Comparison of ENCODE assay signal across 16 cellular contexts in genomic region chr13:34347784-34348573, GRCh38.
A peak's percentile ranks its signal among the peaks of the same experiment; 100 is the strongest.
DNase-seq lines count a peak whose midpoint lies in the region; ATAC-seq, FAIRE-seq and TF ChIP-seq lines count a peak whose summit lies in the region.
"Had no signal": no experiment of that assay in that cellular context is flagged by ENCODE, and none has a peak within 500 bp of the region (broad histone marks: within the 10 kb centered on the region; RNA-seq: fewer than 3 reads in every experiment).

No MANE protein-coding gene starts in this region.

- no peaks in the 10 kb centered on the region for H3K27me3 ChIP-seq in mucosa of rectum (ENCODE audit: control insufficient read depth in 2 of 2, insufficient read depth in 2 of 2, low read length in 2 of 2)
- no peaks in the 10 kb centered on the region for H3K27me3 ChIP-seq in CD8-positive, alpha-beta T cell (ENCODE audit: insufficient read depth, low read length)
- H3K27me3 ChIP-seq: BE2C had no signal

- intact Hi-C loops in CD8-positive, alpha-beta T cell (cut with DNase I, micrococcal nuclease), result no loop called here

- CTCF ChIA-PET in CD8-positive, alpha-beta T cell (lab: Charles Lee), result no interaction called here

- DNase-seq in DMS53 (lab: John Stamatoyannopoulos, UW) (peak; percentile 97), NCI-H748 (lab: John Stamatoyannopoulos, UW; ENCODE audit: unreplicated experiment) (peak; percentile 97), epithelial cell of proximal tubule (ENCODE audit: low read depth) (peak; percentile 56), hepatic stellate cell (ENCODE audit: low spot score) (no peak), HTR-8/SVneo (ENCODE audit: insufficient read length, low spot score) (no peak)
- no peak for DNase-seq in CD8-positive, alpha-beta T cell
- DNase-seq: BE2C; foreskin melanocyte; occipital lobe; stimulated activated CD4-positive, alpha-beta T cell treated with anti-CD3 and anti-CD28 coated beads, Interleukin-1b, Interleukin-23, amount 100 ng/mL, for 48 hours; T1000 had no signal

- H3K27ac ChIP-seq in mucosa of rectum (ENCODE audit: low read depth in 2 of 2, low read length in 2 of 2), result peak overlapping the region; percentile 14 to 17
- no peak overlapping the region for H3K27ac ChIP-seq in CD8-positive, alpha-beta T cell (ENCODE audit: low read depth, low read length)
- H3K27ac ChIP-seq: HL-60 had no signal

- H3K36me3 ChIP-seq in mucosa of rectum (ENCODE audit: control insufficient read depth in 2 of 2, insufficient read depth in 2 of 2, low read length in 2 of 2), result no peaks in the 10 kb centered on the region
- no peaks in the 10 kb centered on the region for H3K36me3 ChIP-seq in CD8-positive, alpha-beta T cell (ENCODE audit: insufficient read depth, low read length)
- H3K36me3 ChIP-seq: BE2C had no signal

- POLR2A ChIA-PET in CD8-positive, alpha-beta T cell (lab: Charles Lee), result interaction anchor here (0.6 kb wide), 1 partner anchor 310 kb away, joined by 3 read pairs; no protein-coding TSS in a partner anchor

- H3K4me3 ChIP-seq in epithelial cell of proximal tubule (ENCODE audit: low read depth, low read length), result no peak overlapping the region
- peak overlapping the region in 1 of 2 donors; percentile 53 for H3K4me3 ChIP-seq in mucosa of rectum (ENCODE audit: low read length in 2 of 2)
- H3K4me3 ChIP-seq in CD8-positive, alpha-beta T cell (ENCODE audit: low read depth, low read length), result no peak overlapping the region

- H3K4me1 Mint-ChIP-seq in CD8-positive, alpha-beta T cell (ENCODE audit: low read depth), result no peaks in the 10 kb centered on the region
- H3K4me1 Mint-ChIP-seq: stimulated activated effector memory CD8-positive, alpha-beta T cell treated with anti-CD3 and anti-CD28 coated beads, Interleukin-12 subunit alpha, Interleukin-12 subunit beta, amount 100 ng/mL, for 72 hours had no signal

- H3K27me3 Mint-ChIP-seq in CD8-positive, alpha-beta T cell (ENCODE audit: low read depth), result no peaks in the 10 kb centered on the region
- H3K27me3 Mint-ChIP-seq: activated naive CD8-positive, alpha-beta T cell had no signal

- no peak overlapping the region for H3K27ac Mint-ChIP-seq in CD8-positive, alpha-beta T cell
- H3K27ac Mint-ChIP-seq: activated naive CD8-positive, alpha-beta T cell; stimulated activated effector memory CD8-positive, alpha-beta T cell treated with anti-CD3 and anti-CD28 coated beads, Interleukin-12 subunit alpha, Interleukin-12 subunit beta, amount 100 ng/mL, for 72 hours had no signal

- no peak for FAIRE-seq in HTR-8/SVneo (lab: Jason Lieb, UNC)

- no peak overlapping the region for H3K4me3 Mint-ChIP-seq in CD8-positive, alpha-beta T cell
- H3K4me3 Mint-ChIP-seq: activated naive CD8-positive, alpha-beta T cell; stimulated activated effector memory CD8-positive, alpha-beta T cell treated with anti-CD3 and anti-CD28 coated beads, Interleukin-12 subunit alpha, Interleukin-12 subunit beta, amount 100 ng/mL, for 72 hours had no signal

- no peak overlapping the region for H3K9ac ChIP-seq in mucosa of rectum (ENCODE audit: low read depth in 1 of 2, low read length in 2 of 2)

- TF ChIP-seq CTCF in epithelial cell of proximal tubule (conservative IDR thresholded peaks at IDR 0.05; ENCODE audit: low read depth, low read length), result no peak
- no peak for TF ChIP-seq CTCF in CD8-positive, alpha-beta T cell (IDR thresholded peaks at IDR 0.05)

- peaks cover 6 to 11% of the 10 kb centered on the region in 2 donors for H3K4me1 ChIP-seq in mucosa of rectum (ENCODE audit: control insufficient read depth in 2 of 2, insufficient read depth in 2 of 2, low read length in 2 of 2)
- H3K4me1 ChIP-seq in CD8-positive, alpha-beta T cell (ENCODE audit: insufficient read depth, low read length), result no peaks in the 10 kb centered on the region

- ATAC-seq in HG02610 (IDR thresholded peaks at IDR 0.05; ENCODE audit: unreplicated experiment), result no peak
- ATAC-seq in CD8-positive, alpha-beta T cell, result no peak
- ATAC-seq: stimulated activated effector memory CD8-positive, alpha-beta T cell treated with anti-CD3 and anti-CD28 coated beads, Interleukin-12 subunit alpha, Interleukin-12 subunit beta, amount 100 ng/mL, for 72 hours had no signal

- H3K9me3 Mint-ChIP-seq in CD8-positive, alpha-beta T cell, result no peaks in the 10 kb centered on the region

- H3K9me3 ChIP-seq in mucosa of rectum (ENCODE audit: control insufficient read depth in 2 of 2, low read length in 2 of 2), result no peaks in the 10 kb centered on the region
- H3K9me3 ChIP-seq in CD8-positive, alpha-beta T cell (ENCODE audit: low read length), result no peaks in the 10 kb centered on the region
- H3K9me3 ChIP-seq: BE2C had no signal

- no peaks in the 10 kb centered on the region for H3K36me3 Mint-ChIP-seq in CD8-positive, alpha-beta T cell
- H3K36me3 Mint-ChIP-seq: activated naive CD8-positive, alpha-beta T cell; stimulated activated effector memory CD8-positive, alpha-beta T cell treated with anti-CD3 and anti-CD28 coated beads, Interleukin-12 subunit alpha, Interleukin-12 subunit beta, amount 100 ng/mL, for 72 hours had no signal

Comparison
In these comparisons a context has a peak if more than half of its experiments do, and no peak if none do; other contexts are left out.
1. DNase-seq: peak in DMS53 (single experiment), NCI-H748 (single experiment) and epithelial cell of proximal tubule (single experiment); none in hepatic stellate cell (single experiment), CD8-positive, alpha-beta T cell (0 of 7) and HTR-8/SVneo (single experiment).